ENCODE assay signal across 20 cellular contexts in the genomic region with DNA sequence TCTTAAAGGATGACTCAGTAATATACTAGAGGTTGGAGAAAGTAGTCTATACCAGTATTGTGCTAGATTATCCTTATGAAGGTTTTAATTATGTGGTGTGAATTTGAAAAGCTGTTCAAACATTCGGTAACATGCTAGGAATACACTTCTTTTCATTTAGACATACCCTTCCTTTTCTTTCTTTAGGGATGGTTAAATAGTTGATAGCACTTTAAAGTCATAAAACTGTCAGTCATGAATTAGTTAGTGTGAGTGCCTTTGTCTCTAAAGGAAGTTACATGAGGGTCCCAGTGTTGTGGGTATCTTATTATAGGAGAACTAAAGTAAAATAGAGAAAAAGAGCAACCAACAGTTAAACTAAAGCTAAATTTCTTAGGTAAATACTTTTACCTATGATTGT.
"Had no signal": no experiment of that assay in that cellular context is flagged by ENCODE, and none has a peak within 500 bp of the region (broad histone marks: within the 10 kb centered on the region; RNA-seq: fewer than 3 reads in every experiment).

No MANE protein-coding gene starts in this region.

- H3K9me3 Mint-ChIP-seq: stimulated activated effector memory CD8-positive, alpha-beta T cell treated with anti-CD3 and anti-CD28 coated beads, Interleukin-12 subunit alpha, Interleukin-12 subunit beta, amount 100 ng/mL, for 72 hours; type B pancreatic cell had no signal

- H3K36me3 ChIP-seq: esophagus squamous epithelium, left lung, neutrophil, right lobe of liver, suprapubic skin, thyroid gland had no signal

- H3K27ac Mint-ChIP-seq: dendritic cell treated with granulocyte-macrophage colony-stimulating factor and Interleukin-4, amounts not matched to agents 40 ng/mL and 50 ng/mL, for 4 days; effector memory CD8-positive, alpha-beta T cell; immature natural killer cell; naive B cell; stimulated activated effector memory CD8-positive, alpha-beta T cell treated with anti-CD3 and anti-CD28 coated beads, Interleukin-12 subunit alpha, Interleukin-12 subunit beta, amount 100 ng/mL, for 72 hours; type B pancreatic cell had no signal

- H3K4me3 Mint-ChIP-seq: dendritic cell treated with granulocyte-macrophage colony-stimulating factor and Interleukin-4, amounts not matched to agents 40 ng/mL and 50 ng/mL, for 4 days; effector memory CD8-positive, alpha-beta T cell; immature natural killer cell; naive B cell; stimulated activated effector memory CD8-positive, alpha-beta T cell treated with anti-CD3 and anti-CD28 coated beads, Interleukin-12 subunit alpha, Interleukin-12 subunit beta, amount 100 ng/mL, for 72 hours; type B pancreatic cell had no signal

- H3K27me3 ChIP-seq: esophagus squamous epithelium, left lung, neutrophil, right lobe of liver, suprapubic skin, thyroid gland had no signal

- H3K4me3 ChIP-seq: esophagus squamous epithelium, left lung, lung, psoas muscle, right lobe of liver, suprapubic skin, thyroid gland had no signal

- H3K27me3 Mint-ChIP-seq: dendritic cell treated with granulocyte-macrophage colony-stimulating factor and Interleukin-4, amounts not matched to agents 40 ng/mL and 50 ng/mL, for 4 days; type B pancreatic cell had no signal

- H3K4me1 ChIP-seq: left lung, psoas muscle, right lobe of liver had no signal

- H3K27ac ChIP-seq: esophagus squamous epithelium, left lung, neutrophil, psoas muscle, right lobe of liver, suprapubic skin, thyroid gland had no signal

- H3K36me3 Mint-ChIP-seq: immature natural killer cell; naive B cell; stimulated activated effector memory CD8-positive, alpha-beta T cell treated with anti-CD3 and anti-CD28 coated beads, Interleukin-12 subunit alpha, Interleukin-12 subunit beta, amount 100 ng/mL, for 72 hours had no signal

- H3K4me1 Mint-ChIP-seq: immature natural killer cell; naive B cell; stimulated activated effector memory CD8-positive, alpha-beta T cell treated with anti-CD3 and anti-CD28 coated beads, Interleukin-12 subunit alpha, Interleukin-12 subunit beta, amount 100 ng/mL, for 72 hours had no signal

- DNase-seq: effector memory CD8-positive, alpha-beta T cell; esophagus squamous epithelium; foreskin fibroblast; immature natural killer cell; left lung; mesenchymal stem cell; naive B cell; psoas muscle; retina; right lobe of liver; stimulated activated CD4-positive, alpha-beta T cell treated with anti-CD3 and anti-CD28 coated beads, Interleukin-4, amount 100 ng/mL, for 1 hour; stimulated activated CD8-positive, alpha-beta memory T cell treated with anti-CD3 and anti-CD28 coated beads, Interleukin-4, amount 100 ng/mL, for 48 hours; stimulated activated naive CD8-positive, alpha-beta T cell treated with anti-CD3 and anti-CD28 coated beads, Interleukin-15, Interleukin-2, amounts not matched to agents 100 U/mL and 50 U/mL, for 24 hours; thyroid gland had no signal

- H3K9me3 ChIP-seq: esophagus squamous epithelium, left lung, neutrophil, psoas muscle, right lobe of liver, suprapubic skin, thyroid gland had no signal
